10 cellular contexts compared by ENCODE assay signal in genomic region chr21:44802396-44803153, GRCh38. TPM values are rescaled to one million over a fixed set of nuclear protein-coding genes. Genes with fewer than 3 reads are reported as not detected.
DNase-seq lines count a peak whose midpoint lies in the region; FAIRE-seq and TF ChIP-seq lines count a peak whose summit lies in the region.
"Had no signal": no experiment of that assay in that cellular context is flagged by ENCODE, and none has a peak within 500 bp of the region (broad histone marks: within the 10 kb centered on the region; RNA-seq: fewer than 3 reads in every experiment).

No MANE protein-coding gene starts in this region.

- H3K27me3 Mint-ChIP-seq in MCF 10A (ENCODE audit: insufficient read depth, unreplicated experiment): no peaks in the 10 kb centered on the region

- peak overlapping the region; percentile 61 for H3K4me2 ChIP-seq in mesendoderm (ENCODE audit: low read length)

- H3K36me3 ChIP-seq in MG63: peaks cover 87% of the 10 kb centered on the region
- H3K36me3 ChIP-seq in mesendoderm (ENCODE audit: control insufficient read depth, insufficient read depth, low read length): no peaks in the 10 kb centered on the region

- peaks cover 36% of the 10 kb centered on the region for H3K79me2 ChIP-seq in mesendoderm (ENCODE audit: control insufficient read depth, insufficient read depth, low read length)

- no peak overlapping the region for H3K23ac ChIP-seq in mesendoderm (ENCODE audit: low read length)

- peaks cover 25% of the 10 kb centered on the region for H3K4me1 Mint-ChIP-seq in MCF 10A (ENCODE audit: insufficient read depth, unreplicated experiment)

- H3K56ac ChIP-seq in mesendoderm (ENCODE audit: low read length): peak overlapping the region; percentile 96

- no peak for TF ChIP-seq CTCF in MCF 10A (IDR thresholded peaks at IDR 0.05; ENCODE audit: unreplicated experiment)

- POLR2A ChIA-PET in MCF 10A (lab: Yijun Ruan, JAX): interaction anchor here (0.6 to 5.4 kb wide), 12 partner anchors 7 to 328 kb away, joined by 3 to 161 read pairs (median 10); partner anchors contain the start of genes PTTG1IP, SLX9 and SUMO3

- intact Hi-C loops in MCF 10A (cut with micrococcal nuclease): no loop called here

- H2BK120ac ChIP-seq in mesendoderm (ENCODE audit: low read depth, low read length): no peak overlapping the region

- H3K9ac ChIP-seq in mesendoderm (ENCODE audit: low read length): peak overlapping the region; percentile 93

- H3K79me1 ChIP-seq in mesendoderm (ENCODE audit: low read length): peaks cover 13% of the 10 kb centered on the region

- H3K27me3 ChIP-seq in MG63 (no peaks in the 10 kb centered on the region), mesendoderm (ENCODE audit: insufficient read depth, low read length, poor library complexity) (no peaks in the 10 kb centered on the region)

- peaks cover 4% of the 10 kb centered on the region for H3K4me1 ChIP-seq in mesendoderm (ENCODE audit: control insufficient read depth, low read depth, low read length)

- DNase-seq in activated CD8-positive, alpha-beta memory T cell treated with anti-CD3 and anti-CD28 coated beads for 24 hours: peak; percentile 65
- no peak for DNase-seq in activated CD8-positive, alpha-beta memory T cell treated with anti-CD3 and anti-CD28 coated beads, Interleukin-2, amount 50 U/mL, for 48 hours
- DNase-seq in MG63 (peak; percentile 39), MCF 10A (ENCODE audit: unreplicated experiment) (no peak), mesendoderm (peak; percentile 71), activated gamma-delta T cell (lab: John Stamatoyannopoulos, UW) (no peak), urothelium cell line (ENCODE audit: low spot score) (no peak), T1000 (lab: John Stamatoyannopoulos, UW) (no peak)

- H3K4me3 ChIP-seq in MG63: peak overlapping the region; percentile 86
- peak overlapping the region; percentile 86 for H3K4me3 ChIP-seq in mesendoderm (ENCODE audit: low read length)

- no TSS peak for BruUV-seq in MCF 10A (replicated peaks; lab: Mats Ljungman, UMichigan)

- H3K27ac ChIP-seq in mesendoderm (ENCODE audit: low read depth, low read length): peak overlapping the region; percentile 38

- no CpG with 5 or more reads among the region's 32 CpGs for WGBS in mesendoderm (ENCODE audit: extremely low coverage, insufficient coverage, low lambda C conversion rate)

- H3K9me3 ChIP-seq in MG63: no peaks in the 10 kb centered on the region

- no peak overlapping the region for H2AK5ac ChIP-seq in mesendoderm (ENCODE audit: low read length)

- no peak for FAIRE-seq in urothelium cell line (lab: Jason Lieb, UNC)
- FAIRE-seq: endometrium, GM18507 had no signal

- H3K9me3 Mint-ChIP-seq in MCF 10A (ENCODE audit: unreplicated experiment): no peaks in the 10 kb centered on the region

- H3K4ac ChIP-seq in mesendoderm (ENCODE audit: low read depth, low read length): peak overlapping the region; percentile 66

- H4K8ac ChIP-seq in mesendoderm (ENCODE audit: low read depth, low read length): peak overlapping the region; percentile 60

- H3K27ac Mint-ChIP-seq in MCF 10A (ENCODE audit: low read depth, unreplicated experiment): peak overlapping the region; percentile 80

- no peak overlapping the region for H2BK5ac ChIP-seq in mesendoderm (ENCODE audit: low read length)

- no peak overlapping the region for H2BK15ac ChIP-seq in mesendoderm (replicated peaks; ENCODE audit: low read depth)

- peaks cover 54% of the 10 kb centered on the region for H3K36me3 Mint-ChIP-seq in MCF 10A (ENCODE audit: insufficient read depth, unreplicated experiment)

- H3K18ac ChIP-seq in mesendoderm (ENCODE audit: low read length): peak overlapping the region; percentile 35

- CTCF ChIA-PET in MCF 10A (lab: Yijun Ruan, JAX): interaction anchor here (1.2 to 4.6 kb wide), 6 partner anchors 9 to 335 kb away, joined by 3 to 48 read pairs (median 26); partner anchors contain the start of gene SLX9

- H4K5ac ChIP-seq in mesendoderm (ENCODE audit: low read length): no peak overlapping the region

- H3K4me3 Mint-ChIP-seq in MCF 10A (ENCODE audit: unreplicated experiment): peak overlapping the region; percentile 89

RNA-seq across cellular contexts. Expression of gene UBE2G2, which starts 1.0 kb away (rescaled TPM):
- total RNA-seq in MG63 (2014; rRNA removed; shearing (Covaris generic); ENCODE audit: low replicate concordance): 59.9 and 76.0 TPM in 2 replicates
- total RNA-seq in MCF 10A (2022): 122 and 147 TPM in 2 replicates
- 73.0 TPM for polyA plus RNA-seq in mesendoderm (2013, experiment 1 of 2)
- 72.2 TPM for polyA plus RNA-seq in mesendoderm (2013, experiment 2 of 2)

RNA-seq across cellular contexts. Expression of gene SUMO3, which starts 15.3 kb away (rescaled TPM):
- total RNA-seq in MG63 (2014; rRNA removed; shearing (Covaris generic); ENCODE audit: low replicate concordance): 153 and 197 TPM in 2 replicates
- total RNA-seq in MCF 10A (2022): 59.5 and 62.3 TPM in 2 replicates
- 156 TPM for polyA plus RNA-seq in mesendoderm (2013, experiment 1 of 2)
- polyA plus RNA-seq in mesendoderm (2013, experiment 2 of 2): 154 TPM

Comparison
In these comparisons a context has a peak if more than half of its experiments do, and no peak if none do; other contexts are left out.
1. DNase-seq: peak in activated CD8-positive, alpha-beta memory T cell treated with anti-CD3 and anti-CD28 coated beads for 24 hours (single experiment), MG63 (single experiment) and mesendoderm (single experiment); none in activated CD8-positive, alpha-beta memory T cell treated with anti-CD3 and anti-CD28 coated beads, Interleukin-2, amount 50 U/mL, for 48 hours (single experiment), MCF 10A (single experiment), activated gamma-delta T cell (single experiment), urothelium cell line (single experiment) and T1000 (single experiment).